Comparison of ENCODE assay signal across 5 cellular contexts in genomic region chr7:13878154-13878553, GRCh38.
"Had no signal": no experiment of that assay in that cellular context is flagged by ENCODE, and none has a peak within 500 bp of the region (broad histone marks: within the 10 kb centered on the region; RNA-seq: fewer than 3 reads in every experiment).

No MANE protein-coding gene starts in this region.

- H2AFZ ChIP-seq: GM23248 had no signal

- H3K4me1 ChIP-seq: HAP-1 had no signal

- H3K9ac ChIP-seq: GM23248 had no signal

- H3K27ac ChIP-seq: GM23248 had no signal

- DNase-seq: GM23248, GOT3, H7, IMR-90 had no signal

- H3K36me3 ChIP-seq: HAP-1 had no signal

- H3K9me3 ChIP-seq: HAP-1 had no signal

- H3K4me3 ChIP-seq: GM23248, HAP-1 had no signal
